Comparison of ENCODE assay signal across 8 cellular contexts in the genomic region with DNA sequence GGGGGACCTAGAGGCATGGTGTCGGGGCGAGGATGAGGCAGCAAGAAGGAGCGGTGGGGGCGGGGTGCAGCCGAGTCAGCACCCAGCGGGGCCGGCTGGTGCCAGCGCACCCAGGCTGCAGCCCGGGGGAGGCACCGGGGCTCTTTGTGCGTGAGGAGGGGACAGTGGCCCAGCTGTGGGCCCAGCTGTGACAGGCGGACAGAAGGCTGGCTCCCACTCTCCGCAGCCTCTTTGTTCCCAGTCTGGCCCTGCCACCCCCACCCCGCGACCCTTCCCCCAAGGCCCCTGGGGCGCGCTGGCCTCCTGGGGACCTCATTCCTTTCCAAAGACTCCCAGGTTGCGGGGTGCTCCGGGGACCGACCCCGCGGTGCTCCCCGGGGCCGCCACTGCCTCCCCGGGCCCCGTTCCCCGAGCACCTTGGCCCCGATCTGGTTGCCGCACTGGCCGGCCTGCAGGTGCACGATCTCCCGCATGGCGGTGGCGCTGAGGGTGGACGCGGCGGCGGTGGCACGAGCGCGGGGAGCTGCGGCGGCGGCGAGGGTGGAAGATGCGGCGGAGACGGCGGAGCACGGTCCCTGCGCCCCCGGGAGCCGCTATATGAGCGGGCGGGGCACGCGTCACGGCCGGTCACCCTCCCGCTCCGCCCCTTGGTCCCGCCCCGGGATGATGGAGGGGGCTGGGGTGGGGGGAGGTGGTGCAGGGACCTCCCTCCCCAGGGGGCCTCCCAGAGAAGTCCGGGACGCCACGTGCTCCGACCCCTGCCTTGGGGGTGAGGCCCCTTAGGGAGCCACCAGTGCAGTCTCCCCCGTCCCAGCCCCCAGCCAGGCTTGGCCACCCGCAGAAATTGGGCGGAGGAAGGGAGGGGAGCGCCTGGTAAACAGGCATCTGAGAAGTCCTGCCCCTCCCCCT. TPM values are rescaled to one million over a fixed set of nuclear protein-coding genes. Genes with fewer than 3 reads are reported as not detected.
DNase-seq lines count a peak whose midpoint lies in the region; ATAC-seq and TF ChIP-seq lines count a peak whose summit lies in the region.

A gene (minus strand): TSS at position 570 of the 909 bp plus-strand sequence. CDS start 97 bp downstream, at position 473.

- peak; percentile 46 to 67 (median 57) for DNase-seq in Peyer's patch
- peak in 1 of 2 donors; percentile 11 for DNase-seq in central memory CD8-positive, alpha-beta T cell (ENCODE audit: low spot score in 2 of 2)
- peak in 1 of 2 donors; percentile 60 for DNase-seq in memory B cell (ENCODE audit: low spot score in 2 of 2)
- no peak for DNase-seq in NCI-H1694 (lab: John Stamatoyannopoulos, UW)

- H3K9me3 ChIP-seq in Peyer's patch (no peaks in the 10 kb centered on the region), thymus (ENCODE audit: control insufficient read depth) (no peaks in the 10 kb centered on the region)

- H3K36me3 Mint-ChIP-seq in central memory CD8-positive, alpha-beta T cell (ENCODE audit: insufficient read depth), result peaks cover 6% of the 10 kb centered on the region
- peaks cover 3% of the 10 kb centered on the region for H3K36me3 Mint-ChIP-seq in memory B cell

- no peaks in the 10 kb centered on the region for H3K27me3 Mint-ChIP-seq in central memory CD8-positive, alpha-beta T cell
- no peaks in the 10 kb centered on the region for H3K27me3 Mint-ChIP-seq in memory B cell

- WGBS in thymus, result 3% methylated on average over 71 of the region's 71 CpGs

- H3K27ac ChIP-seq in Peyer's patch (peak within 1 kb of the TSS in 2 of 4 donors; percentile 32 to 44), thymus (ENCODE audit: low read depth) (no peak within 1 kb of the TSS)

- H3K4me3 Mint-ChIP-seq in central memory CD8-positive, alpha-beta T cell, result peak within 1 kb of the TSS; percentile 89
- peak within 1 kb of the TSS; percentile 97 for H3K4me3 Mint-ChIP-seq in memory B cell

- TF ChIP-seq POLR2A in Peyer's patch (IDR thresholded peaks at IDR 0.05), result no peak

- H3K9me3 Mint-ChIP-seq in central memory CD8-positive, alpha-beta T cell, result no peaks in the 10 kb centered on the region
- no peaks in the 10 kb centered on the region for H3K9me3 Mint-ChIP-seq in memory B cell

- H3K27ac Mint-ChIP-seq in central memory CD8-positive, alpha-beta T cell (ENCODE audit: low read depth), result peak within 1 kb of the TSS; percentile 62
- peak within 1 kb of the TSS; percentile 90 for H3K27ac Mint-ChIP-seq in memory B cell

- H3K4me1 Mint-ChIP-seq in central memory CD8-positive, alpha-beta T cell, result peaks cover 28% of the 10 kb centered on the region
- H3K4me1 Mint-ChIP-seq in memory B cell, result peaks cover 19% of the 10 kb centered on the region

- TF ChIP-seq CTCF in GM12875 (IDR thresholded peaks at IDR 0.05; ENCODE audit: borderline replicate concordance, insufficient read depth, low read depth, low read length) (no peak), Peyer's patch (IDR thresholded peaks at IDR 0.05) (no peak)

- H3K4me3 ChIP-seq in GM12875 (ENCODE audit: low read depth, low read length), result peak within 1 kb of the TSS; percentile 48
- peak within 1 kb of the TSS; percentile 39 to 52 (median 48) for H3K4me3 ChIP-seq in Peyer's patch
- H3K4me3 ChIP-seq in thymus (ENCODE audit: low read length), result peak within 1 kb of the TSS; percentile 31

- ATAC-seq in central memory CD8-positive, alpha-beta T cell (replicated peaks; ENCODE audit: extremely low read depth, poor library complexity, severe bottlenecking), result peak; percentile 33
- ATAC-seq in memory B cell (ENCODE audit: low read depth) (peak; percentile 65), HG03196 (IDR thresholded peaks at IDR 0.05; ENCODE audit: unreplicated experiment) (no peak), GM21825 (IDR thresholded peaks at IDR 0.05; ENCODE audit: unreplicated experiment) (no peak)

- H3K36me3 ChIP-seq in Peyer's patch, result no peaks in the 10 kb centered on the region
- H3K36me3 ChIP-seq in thymus (ENCODE audit: control insufficient read depth, insufficient read depth), result no peaks in the 10 kb centered on the region

- peaks cover 0 to 13% (median 6%) of the 10 kb centered on the region in 4 donors for H3K4me1 ChIP-seq in Peyer's patch
- H3K4me1 ChIP-seq in thymus (ENCODE audit: control insufficient read depth, insufficient read depth, low read length), result no peaks in the 10 kb centered on the region

- H3K27me3 ChIP-seq in Peyer's patch, result peaks cover 0 to 15% of the 10 kb centered on the region in 2 donors
- peaks cover 34% of the 10 kb centered on the region for H3K27me3 ChIP-seq in thymus (ENCODE audit: control insufficient read depth, insufficient read depth)

RNA-seq across cellular contexts. Expression of the gene that starts here (rescaled TPM):
- 1 to 10 TPM in 1 of 4 donors, under 1 TPM in 1, not detected in 2; 0.54 to 1.6 TPM for total RNA-seq in Peyer's patch
- 1.1 TPM for polyA plus RNA-seq in thymus

Comparison
In these comparisons a context has a peak if more than half of its experiments do, and no peak if none do; other contexts are left out.
1. ATAC-seq: peak in central memory CD8-positive, alpha-beta T cell (single experiment) and memory B cell (single experiment); none in HG03196 (single experiment) and GM21825 (single experiment).
2. Peak in every context shown above with its lines, with median percentiles within 50 percentile points of each other: H3K4me3 ChIP-seq.